ENCODE assay signal across 23 cellular contexts in the genomic region with DNA sequence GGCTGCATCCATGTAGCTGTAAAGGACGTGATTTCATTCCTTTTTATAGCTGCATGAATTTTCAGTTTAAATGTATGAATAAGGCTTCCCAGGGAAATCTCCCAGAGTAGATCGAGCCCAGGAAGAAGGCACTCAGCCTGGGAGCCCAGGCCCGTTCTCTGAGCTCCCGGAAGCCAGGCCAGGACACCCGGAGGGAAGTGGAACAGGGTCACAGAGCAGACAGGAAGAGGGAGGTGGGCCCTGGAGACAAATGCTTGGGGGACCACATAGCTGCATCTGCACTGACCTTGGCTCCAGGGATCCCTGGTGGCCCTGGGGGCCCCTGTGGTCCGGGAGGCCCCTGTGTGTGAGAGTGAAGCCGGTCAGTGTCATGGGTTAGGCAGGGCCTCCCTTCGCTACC.
"Had no signal": no experiment of that assay in that cellular context is flagged by ENCODE, and none has a peak within 500 bp of the region (broad histone marks: within the 10 kb centered on the region; RNA-seq: fewer than 3 reads in every experiment).

No MANE protein-coding gene starts in this region.

- DNase-seq: activated CD4-positive, alpha-beta memory T cell treated with anti-CD3 and anti-CD28 coated beads, Interleukin-2, amount 10 ng/mL, durations not matched to agents 7 days and 5 days; activated CD4-positive, alpha-beta T cell treated with anti-CD3 and anti-CD28 coated beads for 36 hours; activated CD4-positive, alpha-beta T cell treated with anti-CD3 and anti-CD28 coated beads, Interleukin-2, amount 50 U/mL, for 1 hour; activated CD8-positive, alpha-beta memory T cell treated with anti-CD3 and anti-CD28 coated beads, Interleukin-2, amount 50 U/mL, for 4 hours; activated gamma-delta T cell treated with Interleukin-2 at 50 U/mL for 16 hours; activated naive CD4-positive, alpha-beta T cell treated with anti-CD3 and anti-CD28 coated beads, Interleukin-2, amount 10 ng/mL, durations not matched to agents 7 days and 5 days; activated T-cell treated with anti-CD3 and anti-CD28 coated beads, Interleukin-2, amount 50 U/mL, for 72 hours; amygdala; cortex of kidney; NCI-H1048; NCI-H146; NCI-H187 treated with DMSO at 0.1 percent for 48 hours; NCI-H2081 treated with DMSO at 0.1 percent for 48 hours; NCI-H446; NCI-H524; SIG-M5; T-cell; WERI-Rb-1 had no signal

- H3K36me3 Mint-ChIP-seq: activated naive CD4-positive, alpha-beta T cell treated with anti-CD3 and anti-CD28 coated beads, Interleukin-2, amount 10 ng/mL, durations not matched to agents 7 days and 5 days; brain; T-cell had no signal

- ATAC-seq: activated CD4-positive, alpha-beta T cell treated with anti-CD3 and anti-CD28 coated beads for 36 hours; activated T-cell treated with anti-CD3 and anti-CD28 coated beads, Interleukin-2, amount 50 U/mL, for 72 hours; T-cell had no signal

- H3K36me3 ChIP-seq: WERI-Rb-1 had no signal

- H3K4me3 Mint-ChIP-seq: activated CD4-positive, alpha-beta memory T cell treated with anti-CD3 and anti-CD28 coated beads, Interleukin-2, amount 10 ng/mL, durations not matched to agents 7 days and 5 days; activated CD4-positive, alpha-beta T cell treated with anti-CD3 and anti-CD28 coated beads for 36 hours; activated naive CD4-positive, alpha-beta T cell treated with anti-CD3 and anti-CD28 coated beads, Interleukin-2, amount 10 ng/mL, durations not matched to agents 7 days and 5 days; activated T-cell treated with anti-CD3 and anti-CD28 coated beads, Interleukin-2, amount 50 U/mL, for 72 hours; brain; central memory CD8-positive, alpha-beta T cell; T-cell had no signal

- H3K27ac Mint-ChIP-seq: activated CD4-positive, alpha-beta memory T cell treated with anti-CD3 and anti-CD28 coated beads, Interleukin-2, amount 10 ng/mL, durations not matched to agents 7 days and 5 days; activated CD4-positive, alpha-beta T cell treated with anti-CD3 and anti-CD28 coated beads for 36 hours; activated naive CD4-positive, alpha-beta T cell treated with anti-CD3 and anti-CD28 coated beads, Interleukin-2, amount 10 ng/mL, durations not matched to agents 7 days and 5 days; activated T-cell treated with anti-CD3 and anti-CD28 coated beads, Interleukin-2, amount 50 U/mL, for 72 hours; activated T-helper 2 cell treated with anti-CD3 and anti-CD28 coated beads, Interferon-gamma antibody, Interleukin-2, Interleukin-4, amounts not matched to agents 10 μg/mL and 5 μg/mL and 100 μg/mL, durations not matched to agents 14 hours and 24 hours and 36 hours; brain; T-cell had no signal

- FAIRE-seq: astrocyte had no signal

- H3K27ac ChIP-seq: SK-N-MC, WERI-Rb-1 had no signal

- H3K9me3 Mint-ChIP-seq: activated CD4-positive, alpha-beta memory T cell treated with anti-CD3 and anti-CD28 coated beads, Interleukin-2, amount 10 ng/mL, durations not matched to agents 7 days and 5 days; activated naive CD4-positive, alpha-beta T cell treated with anti-CD3 and anti-CD28 coated beads, Interleukin-2, amount 10 ng/mL, durations not matched to agents 7 days and 5 days; activated T-cell treated with anti-CD3 and anti-CD28 coated beads, Interleukin-2, amount 50 U/mL, for 72 hours; activated T-helper 2 cell treated with anti-CD3 and anti-CD28 coated beads, Interferon-gamma antibody, Interleukin-2, Interleukin-4, amounts not matched to agents 10 μg/mL and 5 μg/mL and 100 μg/mL, durations not matched to agents 14 hours and 24 hours and 36 hours; brain; central memory CD8-positive, alpha-beta T cell; T-cell had no signal

- H3K4me3 ChIP-seq: SK-N-MC had no signal
